ENCODE assay signal across 12 cellular contexts in the genomic region with DNA sequence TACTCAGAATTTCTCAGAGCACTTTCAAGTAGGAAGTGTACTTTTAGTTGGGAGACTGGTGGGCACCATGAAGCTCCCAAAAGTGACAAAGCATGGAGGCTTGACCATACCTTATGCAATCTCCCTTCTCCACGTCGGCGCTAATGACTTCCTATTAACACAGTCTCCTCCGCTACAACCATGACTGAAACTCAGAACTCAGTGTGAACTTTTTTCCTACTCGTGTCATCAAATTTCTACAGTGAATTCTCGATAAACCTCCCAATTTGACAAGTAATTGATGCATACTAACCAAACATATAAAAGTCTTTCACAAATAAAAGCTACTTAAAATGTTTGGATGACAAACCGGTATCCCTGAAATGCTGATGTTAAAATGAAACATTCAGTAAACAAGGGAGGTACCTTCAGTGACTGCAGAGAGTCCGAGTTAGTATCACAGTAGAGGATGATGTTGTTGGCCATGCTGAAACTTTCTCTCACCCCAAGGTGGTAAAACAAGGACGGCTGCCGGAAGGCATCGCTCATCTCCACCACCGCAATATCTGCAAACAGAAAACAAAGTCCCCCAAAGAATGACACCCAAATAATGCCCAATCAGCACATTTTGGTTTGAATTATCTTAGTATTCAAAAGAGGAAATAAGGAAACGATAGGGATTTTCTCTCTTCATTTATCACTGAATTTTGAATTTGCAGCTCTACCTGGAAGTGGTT.
DNase-seq lines count a peak whose midpoint lies in the region; ATAC-seq and TF ChIP-seq lines count a peak whose summit lies in the region.
"Had no signal": no experiment of that assay in that cellular context is flagged by ENCODE, and none has a peak within 500 bp of the region (broad histone marks: within the 10 kb centered on the region; RNA-seq: fewer than 3 reads in every experiment).

No MANE protein-coding gene starts in this region.

- TF ChIP-seq CTCF in lower lobe of right lung (IDR thresholded peaks at IDR 0.05) = no peak

- intact Hi-C loops in lower lobe of right lung (cut with DNase I) (no loop called here), posterior cingulate gyrus (cut with DNase I) (no loop called here)

- no peak overlapping the region for H3K27ac ChIP-seq in lower lobe of right lung
- H3K27ac ChIP-seq: foreskin keratinocyte, thoracic aorta had no signal

- no peaks in the 10 kb centered on the region for H3K36me3 ChIP-seq in lower lobe of right lung
- H3K36me3 ChIP-seq: thoracic aorta had no signal

- no peak overlapping the region for H3K4me3 ChIP-seq in lower lobe of right lung
- H3K4me3 ChIP-seq: thoracic aorta had no signal

- H3K9me3 ChIP-seq in lower lobe of right lung = no peaks in the 10 kb centered on the region
- H3K9me3 ChIP-seq: thoracic aorta had no signal

- ATAC-seq in GM21619 (IDR thresholded peaks at IDR 0.05; ENCODE audit: unreplicated experiment) (peak; percentile 59), HG03521 (IDR thresholded peaks at IDR 0.05; ENCODE audit: unreplicated experiment) (peak; percentile 68), lower lobe of right lung (peak; percentile 47 to 69)
- ATAC-seq: foreskin keratinocyte had no signal

- no peaks in the 10 kb centered on the region for H3K27me3 ChIP-seq in lower lobe of right lung (ENCODE audit: low read depth)
- H3K27me3 ChIP-seq: foreskin keratinocyte had no signal

- peaks cover 38% of the 10 kb centered on the region for H3K4me1 ChIP-seq in lower lobe of right lung
- H3K4me1 ChIP-seq: foreskin keratinocyte had no signal

- DNase-seq in SKM-1 treated with dmso at 0.1 percent for 144 hours (lab: John Stamatoyannopoulos, UW; ENCODE audit: unreplicated experiment) = peak; percentile 5
- no peak for DNase-seq in SKM-1 (lab: John Stamatoyannopoulos, UW; ENCODE audit: unreplicated experiment)
- DNase-seq in lower lobe of right lung = no peak
- no peak for DNase-seq in epidermal melanocyte (ENCODE audit: insufficient read length, low spot score)
- DNase-seq in posterior cingulate gyrus = no peak
- no peak for DNase-seq in NCI-H524 treated with DMSO at 0.1 percent for 48 hours (lab: John Stamatoyannopoulos, UW)
- DNase-seq: activated naive CD4-positive, alpha-beta T cell treated with anti-CD3 and anti-CD28 coated beads, Interleukin-2, amount 50 U/mL, for 16 hours; H7 had no signal
